1 cellular context compared by ENCODE assay signal in the genomic region with DNA sequence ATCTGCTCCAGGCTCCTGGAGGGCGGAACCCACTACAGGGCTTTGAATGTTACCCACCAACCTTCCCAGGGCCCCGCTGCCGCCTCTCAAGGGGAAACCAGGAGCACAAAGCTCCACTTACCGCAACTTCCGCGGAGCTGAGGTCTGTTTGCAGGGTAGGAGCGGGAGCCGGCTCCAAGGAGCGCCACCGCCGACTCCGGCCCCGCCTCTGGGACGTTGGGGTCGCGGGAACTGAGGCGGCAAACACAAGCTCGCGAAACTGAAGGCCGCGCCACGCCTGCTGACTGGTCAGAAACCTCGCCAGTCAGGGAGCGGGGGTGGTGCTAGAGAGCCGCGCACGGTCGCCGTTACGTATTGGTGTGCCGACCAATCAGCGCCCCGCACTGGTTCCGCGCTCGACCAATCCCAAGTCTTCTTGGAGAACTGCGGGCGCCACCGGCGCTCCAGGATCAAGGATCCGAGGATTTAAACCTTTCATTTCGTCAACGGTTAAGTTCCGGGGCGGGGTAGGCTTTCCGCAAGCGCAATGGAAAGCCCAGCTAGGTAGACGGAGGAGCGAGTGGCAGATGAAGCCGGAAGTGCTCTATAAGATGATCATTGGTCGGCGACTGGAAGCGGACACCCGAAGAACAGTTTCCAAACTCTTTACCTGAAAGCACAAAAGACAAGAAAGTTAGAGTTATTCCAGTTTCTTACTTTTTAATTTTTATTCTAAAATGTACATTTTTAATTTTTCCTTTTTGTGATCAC.
TF ChIP-seq lines count a peak whose summit lies in the region.

A gene (minus strand): TSS at position 233 of the 750 bp plus-strand sequence. CDS start 3,828 bp downstream, outside the sequence.

TF ChIP-seq in HepG2, 621 proteins besides CTCF, POLR2A, EP300 and RAD21 (continued from another document and continues in another):
- TF ChIP-seq ZNF468 (CRISPR knock-in tag; IDR thresholded peaks at IDR 0.05) (peak; percentile 71; the same call in 1 of the 2 replicates), ZNF350 (CRISPR knock-in tag; IDR thresholded peaks at IDR 0.05; ENCODE audit: borderline replicate concordance, low read depth) (peak; percentile 88), ZNF251 (CRISPR knock-in tag; IDR thresholded peaks at IDR 0.05) (no peak), TRIM24 (CRISPR knock-in tag; IDR thresholded peaks at IDR 0.05) (no peak), ZNF143 (CRISPR knock-in tag; IDR thresholded peaks at IDR 0.05) (no peak), TAF1 (CRISPR knock-in tag; IDR thresholded peaks at IDR 0.05) (peak; percentile 74), RXRA (CRISPR knock-in tag; IDR thresholded peaks at IDR 0.05) (no peak), ZNF713 (CRISPR knock-in tag; IDR thresholded peaks at IDR 0.05) (0 out of 2 replicates have a peak, but pooled peaks have one; percentile 47), ZNF780A (CRISPR knock-in tag; IDR thresholded peaks at IDR 0.05) (no peak), MXI1 (IDR thresholded peaks at IDR 0.05; ENCODE audit: borderline replicate concordance, low read depth, low read length) (peak; percentile 95), PHF8 (CRISPR knock-in tag; IDR thresholded peaks at IDR 0.05) (peak; percentile 84), ZSCAN25 (CRISPR knock-in tag; IDR thresholded peaks at IDR 0.05) (no peak; the same call in 1 of the 2 replicates), ZNF567 (CRISPR knock-in tag; IDR thresholded peaks at IDR 0.05; ENCODE audit: borderline replicate concordance) (0 out of 2 replicates have a peak, but pooled peaks have one; percentile 36), NCOA2 (CRISPR knock-in tag; IDR thresholded peaks at IDR 0.05) (no peak), PTBP1 (IDR thresholded peaks at IDR 0.05; ENCODE audit: low read depth, low read length, poor library complexity, severe bottlenecking) (no peak), ZNF354B (CRISPR knock-in tag; IDR thresholded peaks at IDR 0.05) (no peak), SRSF9 (IDR thresholded peaks at IDR 0.05; ENCODE audit: borderline replicate concordance, insufficient read depth, low read depth, low read length, poor library complexity, severe bottlenecking) (no peak), ELF4 (CRISPR knock-in tag; IDR thresholded peaks at IDR 0.05; ENCODE audit: borderline replicate concordance) (0 out of 2 replicates have a peak, but pooled peaks have one; percentile 27), NONO (IDR thresholded peaks at IDR 0.05) (no peak), NONO (CRISPR knock-in tag; conservative IDR thresholded peaks at IDR 0.05) (peak; percentile 59; the same call in 1 of the 2 replicates), ZNF598 (CRISPR knock-in tag; IDR thresholded peaks at IDR 0.05; ENCODE audit: borderline replicate concordance) (peak; percentile 58; the same call in 1 of the 2 replicates), ZNF430 (CRISPR knock-in tag; IDR thresholded peaks at IDR 0.05) (0 out of 2 replicates have a peak, but pooled peaks have one; percentile 39), RFX3 (CRISPR knock-in tag; IDR thresholded peaks at IDR 0.05) (no peak), ZNF496 (CRISPR knock-in tag; IDR thresholded peaks at IDR 0.05; ENCODE audit: insufficient replicate concordance) (no peak), ZNF260 (CRISPR knock-in tag; IDR thresholded peaks at IDR 0.05; ENCODE audit: borderline replicate concordance, low read depth) (no peak), ZZZ3 (CRISPR knock-in tag; IDR thresholded peaks at IDR 0.05; ENCODE audit: borderline replicate concordance) (no peak), ZNF83 (CRISPR knock-in tag; IDR thresholded peaks at IDR 0.05; ENCODE audit: borderline replicate concordance) (no peak), ZNF772 (CRISPR knock-in tag; IDR thresholded peaks at IDR 0.05) (0 out of 2 replicates have a peak, but pooled peaks have one; percentile 82), ZNF101 (CRISPR knock-in tag; IDR thresholded peaks at IDR 0.05; ENCODE audit: borderline replicate concordance, low read depth) (no peak), ZNF615 (CRISPR knock-in tag; IDR thresholded peaks at IDR 0.05; ENCODE audit: borderline replicate concordance) (no peak), NFE2L1 (CRISPR knock-in tag; IDR thresholded peaks at IDR 0.05; ENCODE audit: borderline replicate concordance) (no peak), ZBTB1 (CRISPR knock-in tag; IDR thresholded peaks at IDR 0.05; ENCODE audit: borderline replicate concordance) (no peak), ZNF205 (CRISPR knock-in tag; IDR thresholded peaks at IDR 0.05) (no peak)
- TF ChIP-seq, protein P1, sequence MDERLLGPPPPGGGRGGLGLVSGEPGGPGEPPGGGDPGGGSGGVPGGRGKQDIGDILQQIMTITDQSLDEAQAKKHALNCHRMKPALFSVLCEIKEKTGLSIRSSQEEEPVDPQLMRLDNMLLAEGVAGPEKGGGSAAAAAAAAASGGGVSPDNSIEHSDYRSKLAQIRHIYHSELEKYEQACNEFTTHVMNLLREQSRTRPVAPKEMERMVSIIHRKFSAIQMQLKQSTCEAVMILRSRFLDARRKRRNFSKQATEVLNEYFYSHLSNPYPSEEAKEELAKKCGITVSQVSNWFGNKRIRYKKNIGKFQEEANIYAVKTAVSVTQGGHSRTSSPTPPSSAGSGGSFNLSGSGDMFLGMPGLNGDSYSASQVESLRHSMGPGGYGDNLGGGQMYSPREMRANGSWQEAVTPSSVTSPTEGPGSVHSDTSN (CRISPR knock-in tag; IDR thresholded peaks at IDR 0.05) = peak; percentile 78
- TF ChIP-seq, protein P2, sequence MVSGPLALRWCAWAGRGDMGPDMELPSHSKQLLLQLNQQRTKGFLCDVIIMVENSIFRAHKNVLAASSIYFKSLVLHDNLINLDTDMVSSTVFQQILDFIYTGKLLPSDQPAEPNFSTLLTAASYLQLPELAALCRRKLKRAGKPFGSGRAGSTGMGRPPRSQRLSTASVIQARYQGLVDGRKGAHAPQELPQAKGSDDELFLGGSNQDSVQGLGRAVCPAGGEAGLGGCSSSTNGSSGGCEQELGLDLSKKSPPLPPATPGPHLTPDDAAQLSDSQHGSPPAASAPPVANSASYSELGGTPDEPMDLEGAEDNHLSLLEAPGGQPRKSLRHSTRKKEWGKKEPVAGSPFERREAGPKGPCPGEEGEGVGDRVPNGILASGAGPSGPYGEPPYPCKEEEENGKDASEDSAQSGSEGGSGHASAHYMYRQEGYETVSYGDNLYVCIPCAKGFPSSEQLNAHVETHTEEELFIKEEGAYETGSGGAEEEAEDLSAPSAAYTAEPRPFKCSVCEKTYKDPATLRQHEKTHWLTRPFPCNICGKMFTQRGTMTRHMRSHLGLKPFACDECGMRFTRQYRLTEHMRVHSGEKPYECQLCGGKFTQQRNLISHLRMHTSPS (CRISPR knock-in tag; IDR thresholded peaks at IDR 0.05; ENCODE audit: low read depth) = no peak
- TF ChIP-seq, protein P3, sequence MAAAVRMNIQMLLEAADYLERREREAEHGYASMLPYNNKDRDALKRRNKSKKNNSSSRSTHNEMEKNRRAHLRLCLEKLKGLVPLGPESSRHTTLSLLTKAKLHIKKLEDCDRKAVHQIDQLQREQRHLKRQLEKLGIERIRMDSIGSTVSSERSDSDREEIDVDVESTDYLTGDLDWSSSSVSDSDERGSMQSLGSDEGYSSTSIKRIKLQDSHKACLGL (CRISPR knock-in tag; IDR thresholded peaks at IDR 0.05) = peak; percentile 63; the same call in 1 of the 2 replicates
- TF ChIP-seq, protein P4, sequence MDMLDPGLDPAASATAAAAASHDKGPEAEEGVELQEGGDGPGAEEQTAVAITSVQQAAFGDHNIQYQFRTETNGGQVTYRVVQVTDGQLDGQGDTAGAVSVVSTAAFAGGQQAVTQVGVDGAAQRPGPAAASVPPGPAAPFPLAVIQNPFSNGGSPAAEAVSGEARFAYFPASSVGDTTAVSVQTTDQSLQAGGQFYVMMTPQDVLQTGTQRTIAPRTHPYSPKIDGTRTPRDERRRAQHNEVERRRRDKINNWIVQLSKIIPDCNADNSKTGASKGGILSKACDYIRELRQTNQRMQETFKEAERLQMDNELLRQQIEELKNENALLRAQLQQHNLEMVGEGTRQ (IDR thresholded peaks at IDR 0.05; ENCODE audit: low read depth, low read length) = no peak
- TF ChIP-seq, protein P4 (CRISPR knock-in tag; IDR thresholded peaks at IDR 0.05; ENCODE audit: borderline replicate concordance) = no peak
- TF ChIP-seq, protein P5, sequence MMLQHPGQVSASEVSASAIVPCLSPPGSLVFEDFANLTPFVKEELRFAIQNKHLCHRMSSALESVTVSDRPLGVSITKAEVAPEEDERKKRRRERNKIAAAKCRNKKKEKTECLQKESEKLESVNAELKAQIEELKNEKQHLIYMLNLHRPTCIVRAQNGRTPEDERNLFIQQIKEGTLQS (CRISPR knock-in tag; IDR thresholded peaks at IDR 0.05) = no peak
- TF ChIP-seq, protein P6, sequence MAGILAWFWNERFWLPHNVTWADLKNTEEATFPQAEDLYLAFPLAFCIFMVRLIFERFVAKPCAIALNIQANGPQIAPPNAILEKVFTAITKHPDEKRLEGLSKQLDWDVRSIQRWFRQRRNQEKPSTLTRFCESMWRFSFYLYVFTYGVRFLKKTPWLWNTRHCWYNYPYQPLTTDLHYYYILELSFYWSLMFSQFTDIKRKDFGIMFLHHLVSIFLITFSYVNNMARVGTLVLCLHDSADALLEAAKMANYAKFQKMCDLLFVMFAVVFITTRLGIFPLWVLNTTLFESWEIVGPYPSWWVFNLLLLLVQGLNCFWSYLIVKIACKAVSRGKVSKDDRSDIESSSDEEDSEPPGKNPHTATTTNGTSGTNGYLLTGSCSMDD (CRISPR knock-in tag; IDR thresholded peaks at IDR 0.05) = no peak
- TF ChIP-seq, protein P7, sequence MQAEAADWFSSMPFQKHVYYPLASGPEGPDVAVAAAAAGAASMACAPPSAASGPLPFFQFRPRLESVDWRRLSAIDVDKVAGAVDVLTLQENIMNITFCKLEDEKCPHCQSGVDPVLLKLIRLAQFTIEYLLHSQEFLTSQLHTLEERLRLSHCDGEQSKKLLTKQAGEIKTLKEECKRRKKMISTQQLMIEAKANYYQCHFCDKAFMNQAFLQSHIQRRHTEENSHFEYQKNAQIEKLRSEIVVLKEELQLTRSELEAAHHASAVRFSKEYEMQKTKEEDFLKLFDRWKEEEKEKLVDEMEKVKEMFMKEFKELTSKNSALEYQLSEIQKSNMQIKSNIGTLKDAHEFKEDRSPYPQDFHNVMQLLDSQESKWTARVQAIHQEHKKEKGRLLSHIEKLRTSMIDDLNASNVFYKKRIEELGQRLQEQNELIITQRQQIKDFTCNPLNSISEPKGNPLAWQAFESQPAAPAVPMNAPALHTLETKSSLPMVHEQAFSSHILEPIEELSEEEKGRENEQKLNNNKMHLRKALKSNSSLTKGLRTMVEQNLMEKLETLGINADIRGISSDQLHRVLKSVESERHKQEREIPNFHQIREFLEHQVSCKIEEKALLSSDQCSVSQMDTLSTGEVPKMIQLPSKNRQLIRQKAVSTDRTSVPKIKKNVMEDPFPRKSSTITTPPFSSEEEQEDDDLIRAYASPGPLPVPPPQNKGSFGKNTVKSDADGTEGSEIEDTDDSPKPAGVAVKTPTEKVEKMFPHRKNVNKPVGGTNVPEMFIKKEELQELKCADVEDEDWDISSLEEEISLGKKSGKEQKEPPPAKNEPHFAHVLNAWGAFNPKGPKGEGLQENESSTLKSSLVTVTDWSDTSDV (CRISPR knock-in tag; IDR thresholded peaks at IDR 0.05) = no peak
- TF ChIP-seq, protein P8, sequence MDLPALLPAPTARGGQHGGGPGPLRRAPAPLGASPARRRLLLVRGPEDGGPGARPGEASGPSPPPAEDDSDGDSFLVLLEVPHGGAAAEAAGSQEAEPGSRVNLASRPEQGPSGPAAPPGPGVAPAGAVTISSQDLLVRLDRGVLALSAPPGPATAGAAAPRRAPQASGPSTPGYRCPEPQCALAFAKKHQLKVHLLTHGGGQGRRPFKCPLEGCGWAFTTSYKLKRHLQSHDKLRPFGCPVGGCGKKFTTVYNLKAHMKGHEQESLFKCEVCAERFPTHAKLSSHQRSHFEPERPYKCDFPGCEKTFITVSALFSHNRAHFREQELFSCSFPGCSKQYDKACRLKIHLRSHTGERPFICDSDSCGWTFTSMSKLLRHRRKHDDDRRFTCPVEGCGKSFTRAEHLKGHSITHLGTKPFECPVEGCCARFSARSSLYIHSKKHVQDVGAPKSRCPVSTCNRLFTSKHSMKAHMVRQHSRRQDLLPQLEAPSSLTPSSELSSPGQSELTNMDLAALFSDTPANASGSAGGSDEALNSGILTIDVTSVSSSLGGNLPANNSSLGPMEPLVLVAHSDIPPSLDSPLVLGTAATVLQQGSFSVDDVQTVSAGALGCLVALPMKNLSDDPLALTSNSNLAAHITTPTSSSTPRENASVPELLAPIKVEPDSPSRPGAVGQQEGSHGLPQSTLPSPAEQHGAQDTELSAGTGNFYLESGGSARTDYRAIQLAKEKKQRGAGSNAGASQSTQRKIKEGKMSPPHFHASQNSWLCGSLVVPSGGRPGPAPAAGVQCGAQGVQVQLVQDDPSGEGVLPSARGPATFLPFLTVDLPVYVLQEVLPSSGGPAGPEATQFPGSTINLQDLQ (CRISPR knock-in tag; IDR thresholded peaks at IDR 0.05) = no peak
- TF ChIP-seq, protein P9, sequence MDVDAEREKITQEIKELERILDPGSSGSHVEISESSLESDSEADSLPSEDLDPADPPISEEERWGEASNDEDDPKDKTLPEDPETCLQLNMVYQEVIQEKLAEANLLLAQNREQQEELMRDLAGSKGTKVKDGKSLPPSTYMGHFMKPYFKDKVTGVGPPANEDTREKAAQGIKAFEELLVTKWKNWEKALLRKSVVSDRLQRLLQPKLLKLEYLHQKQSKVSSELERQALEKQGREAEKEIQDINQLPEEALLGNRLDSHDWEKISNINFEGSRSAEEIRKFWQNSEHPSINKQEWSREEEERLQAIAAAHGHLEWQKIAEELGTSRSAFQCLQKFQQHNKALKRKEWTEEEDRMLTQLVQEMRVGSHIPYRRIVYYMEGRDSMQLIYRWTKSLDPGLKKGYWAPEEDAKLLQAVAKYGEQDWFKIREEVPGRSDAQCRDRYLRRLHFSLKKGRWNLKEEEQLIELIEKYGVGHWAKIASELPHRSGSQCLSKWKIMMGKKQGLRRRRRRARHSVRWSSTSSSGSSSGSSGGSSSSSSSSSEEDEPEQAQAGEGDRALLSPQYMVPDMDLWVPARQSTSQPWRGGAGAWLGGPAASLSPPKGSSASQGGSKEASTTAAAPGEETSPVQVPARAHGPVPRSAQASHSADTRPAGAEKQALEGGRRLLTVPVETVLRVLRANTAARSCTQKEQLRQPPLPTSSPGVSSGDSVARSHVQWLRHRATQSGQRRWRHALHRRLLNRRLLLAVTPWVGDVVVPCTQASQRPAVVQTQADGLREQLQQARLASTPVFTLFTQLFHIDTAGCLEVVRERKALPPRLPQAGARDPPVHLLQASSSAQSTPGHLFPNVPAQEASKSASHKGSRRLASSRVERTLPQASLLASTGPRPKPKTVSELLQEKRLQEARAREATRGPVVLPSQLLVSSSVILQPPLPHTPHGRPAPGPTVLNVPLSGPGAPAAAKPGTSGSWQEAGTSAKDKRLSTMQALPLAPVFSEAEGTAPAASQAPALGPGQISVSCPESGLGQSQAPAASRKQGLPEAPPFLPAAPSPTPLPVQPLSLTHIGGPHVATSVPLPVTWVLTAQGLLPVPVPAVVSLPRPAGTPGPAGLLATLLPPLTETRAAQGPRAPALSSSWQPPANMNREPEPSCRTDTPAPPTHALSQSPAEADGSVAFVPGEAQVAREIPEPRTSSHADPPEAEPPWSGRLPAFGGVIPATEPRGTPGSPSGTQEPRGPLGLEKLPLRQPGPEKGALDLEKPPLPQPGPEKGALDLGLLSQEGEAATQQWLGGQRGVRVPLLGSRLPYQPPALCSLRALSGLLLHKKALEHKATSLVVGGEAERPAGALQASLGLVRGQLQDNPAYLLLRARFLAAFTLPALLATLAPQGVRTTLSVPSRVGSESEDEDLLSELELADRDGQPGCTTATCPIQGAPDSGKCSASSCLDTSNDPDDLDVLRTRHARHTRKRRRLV (CRISPR knock-in tag; IDR thresholded peaks at IDR 0.05) = peak; percentile 41; the same call in 1 of the 2 replicates
